Comparison of ENCODE assay signal across 20 cellular contexts in the genomic region with DNA sequence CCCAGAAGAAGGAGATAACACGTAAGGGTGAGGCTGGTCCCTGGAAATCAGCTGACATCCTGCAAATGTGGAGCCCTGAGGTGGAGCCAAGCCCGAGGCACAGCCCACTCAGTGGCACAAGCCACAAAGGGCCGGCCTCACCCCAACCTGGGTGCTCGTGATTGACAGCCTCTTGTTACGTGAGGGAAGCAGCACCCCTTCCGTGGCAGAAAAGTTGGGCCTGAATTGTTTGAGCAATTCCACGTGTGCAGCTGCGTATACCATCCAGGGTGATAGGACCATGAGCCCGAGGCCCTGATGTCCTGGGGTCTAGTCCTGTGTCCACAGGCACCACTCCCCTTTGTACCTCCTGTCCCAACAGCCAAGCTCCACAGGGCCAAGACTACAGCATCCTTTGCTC. TPM values are rescaled to one million over a fixed set of nuclear protein-coding genes. Genes with fewer than 3 reads are reported as not detected.
A peak's percentile ranks its signal among the peaks of the same experiment; 100 is the strongest.
DNase-seq lines count a peak whose midpoint lies in the region; ATAC-seq, FAIRE-seq and TF ChIP-seq lines count a peak whose summit lies in the region.
"Had no signal": no experiment of that assay in that cellular context is flagged by ENCODE, and none has a peak within 500 bp of the region (broad histone marks: within the 10 kb centered on the region; RNA-seq: fewer than 3 reads in every experiment).

No MANE protein-coding gene starts in this region.

- peaks cover 23% of the 10 kb centered on the region for H3K4me1 Mint-ChIP-seq in activated T-cell treated with anti-CD3 and anti-CD28 coated beads, Interleukin-2, amount 50 U/mL, for 24 hours (ENCODE audit: low read depth)
- H3K4me1 Mint-ChIP-seq in dendritic cell treated with granulocyte-macrophage colony-stimulating factor and Interleukin-4, amounts not matched to agents 40 ng/mL and 50 ng/mL, for 4 days (ENCODE audit: low read depth) = peaks cover 9% of the 10 kb centered on the region
- H3K4me1 Mint-ChIP-seq in stimulated activated memory B cell treated with anti-CD40 and anti-IgM and Interleukin-4, amounts not matched to agents 10 μg/mL and 1 μg/mL and 100 μg/mL, for 72 hours = peaks cover 44% of the 10 kb centered on the region

- no peaks in the 10 kb centered on the region for H3K27me3 Mint-ChIP-seq in activated T-cell treated with anti-CD3 and anti-CD28 coated beads, Interleukin-2, amount 50 U/mL, for 24 hours
- H3K27me3 Mint-ChIP-seq in dendritic cell treated with granulocyte-macrophage colony-stimulating factor and Interleukin-4, amounts not matched to agents 40 ng/mL and 50 ng/mL, for 4 days = peaks cover 7% of the 10 kb centered on the region
- H3K27me3 Mint-ChIP-seq in stimulated activated memory B cell treated with anti-CD40 and anti-IgM and Interleukin-4, amounts not matched to agents 10 μg/mL and 1 μg/mL and 100 μg/mL, for 72 hours = no peaks in the 10 kb centered on the region

- H3K27ac ChIP-seq in neutrophil = peak overlapping the region; percentile 44
- H3K27ac ChIP-seq: BLaER1 treated with 17β-estradiol and CSF1 and Interleukin-3, amounts not matched to agents 10 nM and 100 nM had no signal

- peak overlapping the region; percentile 78 for H3K27ac Mint-ChIP-seq in activated T-cell treated with anti-CD3 and anti-CD28 coated beads, Interleukin-2, amount 50 U/mL, for 24 hours
- peak overlapping the region; percentile 5 for H3K27ac Mint-ChIP-seq in dendritic cell treated with granulocyte-macrophage colony-stimulating factor and Interleukin-4, amounts not matched to agents 40 ng/mL and 50 ng/mL, for 4 days
- no peak overlapping the region for H3K27ac Mint-ChIP-seq in stimulated activated memory B cell treated with anti-CD40 and anti-IgM and Interleukin-4, amounts not matched to agents 10 μg/mL and 1 μg/mL and 100 μg/mL, for 72 hours

- ATAC-seq in stimulated activated memory B cell treated with anti-CD40 and anti-IgM and Interleukin-4, amounts not matched to agents 10 μg/mL and 1 μg/mL and 100 μg/mL, for 72 hours = no peak

- H3K4me3 ChIP-seq in neutrophil (ENCODE audit: low read depth in 1 of 2, low read length in 1 of 2) (no peak overlapping the region), BE2C (ENCODE audit: low read depth, low read length) (no peak overlapping the region)
- H3K4me3 ChIP-seq: BLaER1 treated with 17β-estradiol and CSF1 and Interleukin-3, amounts not matched to agents 10 nM and 100 nM had no signal

- peaks cover 52% of the 10 kb centered on the region for H3K36me3 ChIP-seq in neutrophil
- H3K36me3 ChIP-seq in BE2C = no peaks in the 10 kb centered on the region

- peak; percentile 42; the same call in 1 of the 2 replicates for TF ChIP-seq POLR2A in GM12892 (IDR thresholded peaks at IDR 0.05; ENCODE audit: low read depth, low read length)

- DNase-seq in activated T-cell treated with anti-CD3 and anti-CD28 coated beads, Interleukin-2, amount 50 U/mL, for 24 hours = no peak
- DNase-seq in activated T-cell treated with anti-CD3 and anti-CD28 coated beads, Interleukin-2, amount 50 U/mL, for 48 hours = no peak
- no peak for DNase-seq in GM12892 (ENCODE audit: insufficient read length)
- no peak for DNase-seq in amygdala (lab: John Stamatoyannopoulos, UW)
- no peak for DNase-seq in BE2C
- DNase-seq: GOT3; MM.1S; NCI-H1092 treated with DMSO at 0.1 percent for 48 hours; NCI-H1694; NCI-H2081 treated with DMSO at 0.1 percent for 48 hours; NCI-H748 treated with DMSO at 0.1 percent for 48 hours; NK-92 treated with Interleukin-12 subunit alpha and Interleukin-12 subunit beta, amount 100 ng/mL, for 24 hours; Right ventricle myocardium superior had no signal

- TF ChIP-seq CTCF in neutrophil (IDR thresholded peaks at IDR 0.05) (no peak), BE2C (IDR thresholded peaks at IDR 0.05; ENCODE audit: low read depth, low read length) (no peak)

- H3K4me1 ChIP-seq in neutrophil (ENCODE audit: control insufficient read depth in 1 of 2, insufficient read depth in 1 of 2, low read depth in 1 of 2, low read length in 1 of 2) (peaks cover 12 to 19% of the 10 kb centered on the region in 2 experiments), BE2C (no peaks in the 10 kb centered on the region)

- H3K27me3 ChIP-seq in neutrophil (no peaks in the 10 kb centered on the region), BE2C (no peaks in the 10 kb centered on the region)
- H3K27me3 ChIP-seq: BLaER1 treated with 17β-estradiol and CSF1 and Interleukin-3, amounts not matched to agents 10 nM and 100 nM had no signal

- intact Hi-C loops in dendritic cell treated with granulocyte-macrophage colony-stimulating factor and Interleukin-4, amounts not matched to agents 40 ng/mL and 50 ng/mL, for 4 days (cut with micrococcal nuclease) = no loop called here

- H3K9me3 ChIP-seq in neutrophil (no peaks in the 10 kb centered on the region), BE2C (no peaks in the 10 kb centered on the region; the same call in 1 of the 2 replicates)

- peaks cover 51% of the 10 kb centered on the region for H3K36me3 Mint-ChIP-seq in activated T-cell treated with anti-CD3 and anti-CD28 coated beads, Interleukin-2, amount 50 U/mL, for 24 hours (ENCODE audit: low read depth)
- H3K36me3 Mint-ChIP-seq in dendritic cell treated with granulocyte-macrophage colony-stimulating factor and Interleukin-4, amounts not matched to agents 40 ng/mL and 50 ng/mL, for 4 days (ENCODE audit: low read depth) = peaks cover 53% of the 10 kb centered on the region
- peaks cover 50% of the 10 kb centered on the region for H3K36me3 Mint-ChIP-seq in stimulated activated memory B cell treated with anti-CD40 and anti-IgM and Interleukin-4, amounts not matched to agents 10 μg/mL and 1 μg/mL and 100 μg/mL, for 72 hours

- H3K9me3 Mint-ChIP-seq in activated T-cell treated with anti-CD3 and anti-CD28 coated beads, Interleukin-2, amount 50 U/mL, for 24 hours = peaks cover 2% of the 10 kb centered on the region
- peaks cover 9% of the 10 kb centered on the region for H3K9me3 Mint-ChIP-seq in dendritic cell treated with granulocyte-macrophage colony-stimulating factor and Interleukin-4, amounts not matched to agents 40 ng/mL and 50 ng/mL, for 4 days
- peaks cover 2% of the 10 kb centered on the region for H3K9me3 Mint-ChIP-seq in stimulated activated memory B cell treated with anti-CD40 and anti-IgM and Interleukin-4, amounts not matched to agents 10 μg/mL and 1 μg/mL and 100 μg/mL, for 72 hours

- H3K4me3 Mint-ChIP-seq in activated T-cell treated with anti-CD3 and anti-CD28 coated beads, Interleukin-2, amount 50 U/mL, for 24 hours = no peak overlapping the region
- H3K4me3 Mint-ChIP-seq in dendritic cell treated with granulocyte-macrophage colony-stimulating factor and Interleukin-4, amounts not matched to agents 40 ng/mL and 50 ng/mL, for 4 days = no peak overlapping the region
- H3K4me3 Mint-ChIP-seq in stimulated activated memory B cell treated with anti-CD40 and anti-IgM and Interleukin-4, amounts not matched to agents 10 μg/mL and 1 μg/mL and 100 μg/mL, for 72 hours = no peak overlapping the region

- no peak for FAIRE-seq in GM12892 (lab: Jason Lieb, UNC)
- FAIRE-seq: A204.1, D721Med, HTR-8/SVneo had no signal

RNA-seq across cellular contexts. Expression of a gene that starts 4.8 kb away (rescaled TPM):
- not detected for polyA plus RNA-seq in GM12892 (2012; ENCODE audit: missing spikeins)
- not detected for polyA plus RNA-seq in BE2C (2012; ENCODE audit: insufficient read depth, insufficient read length, low read depth)

RNA-seq across cellular contexts. Expression of a gene that starts 11.6 kb away (rescaled TPM):
- not detected for polyA plus RNA-seq in GM12892 (2012; ENCODE audit: missing spikeins)
- not detected for polyA plus RNA-seq in BE2C (2012; ENCODE audit: insufficient read depth, insufficient read length, low read depth)

RNA-seq across cellular contexts. Expression of a gene that starts 53.3 kb away (rescaled TPM):
- polyA plus RNA-seq in GM12892 (2012; ENCODE audit: missing spikeins) = 28.3 TPM
- 23.9 TPM for polyA plus RNA-seq in BE2C (2012; ENCODE audit: insufficient read depth, insufficient read length, low read depth)
